19 cellular contexts compared by ENCODE assay signal in genomic region chr2:141362311-141362710, GRCh38.
"Had no signal": no experiment of that assay in that cellular context is flagged by ENCODE, and none has a peak within 500 bp of the region (broad histone marks: within the 10 kb centered on the region; RNA-seq: fewer than 3 reads in every experiment).

No MANE protein-coding gene starts in this region.

- H3K27me3 Mint-ChIP-seq: naive thymus-derived CD4-positive, alpha-beta T cell had no signal

- H3K36me3 ChIP-seq: neutrophil, right atrium auricular region, stomach, thoracic aorta, transverse colon had no signal

- H3K36me3 Mint-ChIP-seq: naive thymus-derived CD4-positive, alpha-beta T cell had no signal

- ATAC-seq: esophagus mucosa; left colon; naive thymus-derived CD4-positive, alpha-beta T cell had no signal

- FAIRE-seq: endometrium, small intestine had no signal

- H3K4me3 Mint-ChIP-seq: naive thymus-derived CD4-positive, alpha-beta T cell had no signal

- H3K4me1 ChIP-seq: right atrium auricular region, stomach, transverse colon had no signal

- H3K27ac ChIP-seq: hepatocyte, neutrophil, right atrium auricular region, stomach, thoracic aorta, transverse colon had no signal

- H3K4me2 ChIP-seq: hepatocyte had no signal

- H3K27ac Mint-ChIP-seq: naive thymus-derived CD4-positive, alpha-beta T cell had no signal

- H2AFZ ChIP-seq: hepatocyte had no signal

- DNase-seq: cerebellar nuclear complex; cortex of kidney; effector memory CD4-positive, alpha-beta T cell; foreskin melanocyte; head of caudate nucleus; left colon; mammary epithelial cell; naive thymus-derived CD4-positive, alpha-beta T cell; small intestine; stimulated activated CD4-positive, alpha-beta T cell treated with anti-CD3 and anti-CD28 coated beads, Interleukin-12 subunit alpha, Interleukin-12 subunit beta, amount 100 ng/mL, for 4 hours; stimulated activated naive CD4-positive, alpha-beta T cell; stomach; transverse colon had no signal

- H3K27me3 ChIP-seq: hepatocyte, neutrophil, right atrium auricular region, stomach, transverse colon had no signal

- H3K4me1 Mint-ChIP-seq: naive thymus-derived CD4-positive, alpha-beta T cell had no signal

- H3K4me3 ChIP-seq: hepatocyte, right atrium auricular region, stomach, thoracic aorta, transverse colon had no signal

- H3K9me3 ChIP-seq: neutrophil, right atrium auricular region, stomach, thoracic aorta, transverse colon had no signal

- H3K79me2 ChIP-seq: hepatocyte had no signal
